In the genomic region with DNA sequence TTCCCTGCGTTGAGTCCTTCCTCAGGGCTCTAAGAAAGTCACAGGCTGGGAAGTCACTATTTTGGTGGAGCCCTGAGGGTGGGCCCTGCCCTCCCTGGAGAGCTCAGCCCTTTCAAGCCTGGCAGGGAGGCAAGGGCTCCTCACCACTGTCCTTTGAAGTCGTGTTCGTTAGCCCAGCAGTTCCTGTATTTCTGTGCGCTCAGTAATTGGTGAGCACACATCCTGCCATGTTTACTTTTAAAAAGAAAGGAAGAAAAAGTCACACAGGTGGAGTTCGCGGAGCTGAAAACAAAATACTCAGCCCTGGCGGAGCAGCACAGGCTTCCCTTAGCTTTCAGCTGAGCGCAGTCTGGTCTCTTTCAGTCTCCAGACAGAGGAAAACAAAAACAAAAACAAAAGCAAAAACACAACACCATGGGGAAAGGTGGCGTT, we compare ENCODE assay signal across 8 cellular contexts. TPM values are rescaled to one million over a fixed set of nuclear protein-coding genes. Genes with fewer than 3 reads are reported as not detected.
DNase-seq lines count a peak whose midpoint lies in the region; ATAC-seq and TF ChIP-seq lines count a peak whose summit lies in the region.

No MANE protein-coding gene starts in this region.

- H3K36me3 Mint-ChIP-seq in activated naive CD8-positive, alpha-beta T cell treated with anti-CD3 and anti-CD28 coated beads, Interleukin-2, amount 50 U/mL, for 24 hours (ENCODE audit: low read depth) = peaks cover 19% of the 10 kb centered on the region

- TF ChIP-seq CTCF in GM20000 (IDR thresholded peaks at IDR 0.05; ENCODE audit: extremely low read depth, missing control alignments) (no peak), RWPE1 (conservative IDR thresholded peaks at IDR 0.05; ENCODE audit: low read depth) (no peak)

- peak overlapping the region; percentile 96 for H3K27ac Mint-ChIP-seq in activated naive CD8-positive, alpha-beta T cell treated with anti-CD3 and anti-CD28 coated beads, Interleukin-2, amount 50 U/mL, for 24 hours

- DNase-seq in GM20000 (ENCODE audit: low spot score) = peak; percentile 17
- DNase-seq in T-helper 22 cell (ENCODE audit: low read depth) = peak; percentile 51
- DNase-seq in activated naive CD8-positive, alpha-beta T cell treated with anti-CD3 and anti-CD28 coated beads, Interleukin-2, amount 50 U/mL, for 24 hours = peak; percentile 28
- DNase-seq in stimulated activated CD4-positive, alpha-beta T cell treated with anti-CD3 and anti-CD28 coated beads, Interleukin-4, amount 100 ng/mL, for 1 hour = peak; percentile 19
- no peak for DNase-seq in HT-29 (ENCODE audit: low spot score)
- no peak for DNase-seq in RWPE1 (ENCODE audit: low spot score)
- DNase-seq in NCI-H1105 treated with DMSO at 0.1 percent for 48 hours (lab: John Stamatoyannopoulos, UW) = no peak

- peak; percentile 64 for ATAC-seq in activated naive CD8-positive, alpha-beta T cell treated with anti-CD3 and anti-CD28 coated beads, Interleukin-2, amount 50 U/mL, for 24 hours
- ATAC-seq in HG02840 (IDR thresholded peaks at IDR 0.05; ENCODE audit: low FRiP score, unreplicated experiment) = no peak

- H3K27ac ChIP-seq in RWPE1 = no peak overlapping the region

- H3K4me1 Mint-ChIP-seq in activated naive CD8-positive, alpha-beta T cell treated with anti-CD3 and anti-CD28 coated beads, Interleukin-2, amount 50 U/mL, for 24 hours = peaks cover 82% of the 10 kb centered on the region

- peak overlapping the region; percentile 86 for H3K4me3 Mint-ChIP-seq in activated naive CD8-positive, alpha-beta T cell treated with anti-CD3 and anti-CD28 coated beads, Interleukin-2, amount 50 U/mL, for 24 hours

- CTCF ChIA-PET in RWPE1 (lab: Yijun Ruan, JAX) = no interaction called here

- H3K27me3 Mint-ChIP-seq in activated naive CD8-positive, alpha-beta T cell treated with anti-CD3 and anti-CD28 coated beads, Interleukin-2, amount 50 U/mL, for 24 hours = no peaks in the 10 kb centered on the region

- POLR2A ChIA-PET in RWPE1 (lab: Yijun Ruan, JAX; ENCODE audit: low non-redundant PET) = interaction anchor here (0.6 kb wide), 1 partner anchor 348 kb away, joined by 4 read pairs; no protein-coding TSS in a partner anchor

- no peaks in the 10 kb centered on the region for H3K9me3 Mint-ChIP-seq in activated naive CD8-positive, alpha-beta T cell treated with anti-CD3 and anti-CD28 coated beads, Interleukin-2, amount 50 U/mL, for 24 hours

RNA-seq across cellular contexts. Expression of a gene that starts 37.1 kb away (rescaled TPM):
- total RNA-seq in HT-29 (2014; rRNA removed; shearing (Covaris generic)) = 0.03 and 0.21 TPM in 2 replicates

Comparison
In these comparisons a context has a peak if more than half of its experiments do, and no peak if none do; other contexts are left out.
1. DNase-seq: peak in GM20000 (single experiment), T-helper 22 cell (single experiment), activated naive CD8-positive, alpha-beta T cell treated with anti-CD3 and anti-CD28 coated beads, Interleukin-2, amount 50 U/mL, for 24 hours (single experiment) and stimulated activated CD4-positive, alpha-beta T cell treated with anti-CD3 and anti-CD28 coated beads, Interleukin-4, amount 100 ng/mL, for 1 hour (single experiment); none in HT-29 (single experiment), RWPE1 (single experiment) and NCI-H1105 treated with DMSO at 0.1 percent for 48 hours (single experiment).